Comparison of ENCODE assay signal across 9 cellular contexts in the genomic region with DNA sequence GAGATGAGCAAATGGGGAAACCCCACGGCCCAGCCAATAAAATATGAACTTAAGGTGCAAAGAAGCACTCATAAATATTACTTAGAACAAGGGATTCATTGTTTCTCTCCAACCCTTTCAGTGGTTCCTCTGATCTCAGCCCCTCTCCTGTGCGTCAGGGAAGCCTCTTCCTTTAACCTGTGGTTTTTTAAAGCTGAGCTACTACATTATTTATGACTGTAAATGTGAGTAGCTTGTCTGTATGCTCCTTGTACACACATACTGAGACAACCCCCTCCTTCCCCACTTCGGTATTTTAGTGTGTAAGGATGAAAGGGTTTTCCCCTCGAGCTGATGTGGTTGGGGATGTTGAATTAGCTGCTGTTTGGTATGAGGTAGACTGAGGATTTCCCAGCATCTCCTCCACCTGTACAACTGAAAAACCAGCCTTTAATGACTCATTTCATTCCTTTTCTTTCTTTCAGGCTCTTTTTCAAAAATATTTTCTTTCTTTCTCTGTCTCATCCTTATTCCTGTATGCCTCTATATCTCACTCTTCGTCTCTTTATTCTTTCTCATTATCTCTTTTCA. TPM values are rescaled to one million over a fixed set of nuclear protein-coding genes. Genes with fewer than 3 reads are reported as not detected.
DNase-seq lines count a peak whose midpoint lies in the region; ATAC-seq, FAIRE-seq and TF ChIP-seq lines count a peak whose summit lies in the region.
"Had no signal": no experiment of that assay in that cellular context is flagged by ENCODE, and none has a peak within 500 bp of the region (broad histone marks: within the 10 kb centered on the region; RNA-seq: fewer than 3 reads in every experiment).

No MANE protein-coding gene starts in this region.

- no peaks in the 10 kb centered on the region for H3K4me1 Mint-ChIP-seq in activated naive CD8-positive, alpha-beta T cell treated with anti-CD3 and anti-CD28 coated beads for 36 hours
- no peaks in the 10 kb centered on the region for H3K4me1 Mint-ChIP-seq in endothelial cell (ENCODE audit: unreplicated experiment)

- peaks cover 3% of the 10 kb centered on the region for H3K27me3 Mint-ChIP-seq in activated naive CD8-positive, alpha-beta T cell treated with anti-CD3 and anti-CD28 coated beads for 36 hours
- no peaks in the 10 kb centered on the region for H3K27me3 Mint-ChIP-seq in endothelial cell (ENCODE audit: unreplicated experiment)

- no peaks in the 10 kb centered on the region for H3K79me2 ChIP-seq in ACC112 (ENCODE audit: control insufficient read depth, insufficient read depth, low read length, unreplicated experiment)

- H3K27me3 ChIP-seq in ACC112 (ENCODE audit: insufficient read depth, low read length) = no peaks in the 10 kb centered on the region
- H3K27me3 ChIP-seq: pancreas had no signal

- no peaks in the 10 kb centered on the region for H3K36me3 Mint-ChIP-seq in activated naive CD8-positive, alpha-beta T cell treated with anti-CD3 and anti-CD28 coated beads for 36 hours
- no peaks in the 10 kb centered on the region for H3K36me3 Mint-ChIP-seq in endothelial cell (ENCODE audit: low read depth, unreplicated experiment)

- ATAC-seq in GM19372 (IDR thresholded peaks at IDR 0.05; ENCODE audit: low read depth, unreplicated experiment) (peak; percentile 77), HG03139 (IDR thresholded peaks at IDR 0.05; ENCODE audit: unreplicated experiment) (peak; percentile 96)

- peak; percentile 21 for DNase-seq in activated naive CD8-positive, alpha-beta T cell treated with anti-CD3 and anti-CD28 coated beads for 36 hours
- no peak for DNase-seq in frontal cortex (ENCODE audit: low spot score in 2 of 2)
- no peak for DNase-seq in DMS 273 (lab: John Stamatoyannopoulos, UW; ENCODE audit: unreplicated experiment)
- DNase-seq in HuH-7 (ENCODE audit: low spot score) = no peak
- no peak for DNase-seq in endothelial cell (ENCODE audit: low spot score)
- DNase-seq: pancreas had no signal

- no peaks in the 10 kb centered on the region for H3K4me1 ChIP-seq in ACC112 (ENCODE audit: control insufficient read depth, insufficient read depth, low read length, unreplicated experiment)
- H3K4me1 ChIP-seq: pancreas had no signal

- no peak overlapping the region for H3K27ac Mint-ChIP-seq in activated naive CD8-positive, alpha-beta T cell treated with anti-CD3 and anti-CD28 coated beads for 36 hours
- H3K27ac Mint-ChIP-seq in endothelial cell (ENCODE audit: unreplicated experiment) = no peak overlapping the region

- no peak overlapping the region for H3K4me3 ChIP-seq in ACC112 (ENCODE audit: low read depth, low read length)
- H3K4me3 ChIP-seq: pancreas had no signal

- no peaks in the 10 kb centered on the region for H3K9me3 Mint-ChIP-seq in activated naive CD8-positive, alpha-beta T cell treated with anti-CD3 and anti-CD28 coated beads for 36 hours
- H3K9me3 Mint-ChIP-seq in endothelial cell (ENCODE audit: unreplicated experiment) = no peaks in the 10 kb centered on the region

- peak overlapping the region; percentile 22 for H2AFZ ChIP-seq in ACC112 (ENCODE audit: low read length, unreplicated experiment)

- H3K27ac ChIP-seq in ACC112 (ENCODE audit: low read depth, low read length) = no peak overlapping the region
- H3K27ac ChIP-seq: pancreas had no signal

- no peaks in the 10 kb centered on the region for H3K36me3 ChIP-seq in ACC112 (ENCODE audit: insufficient read depth, low read length)
- H3K36me3 ChIP-seq: pancreas had no signal

- TF ChIP-seq CTCF in endothelial cell (IDR thresholded peaks at IDR 0.05; ENCODE audit: unreplicated experiment) = no peak

- H3K4me3 Mint-ChIP-seq in activated naive CD8-positive, alpha-beta T cell treated with anti-CD3 and anti-CD28 coated beads for 36 hours = no peak overlapping the region
- H3K4me3 Mint-ChIP-seq in endothelial cell (ENCODE audit: unreplicated experiment) = no peak overlapping the region

- no peak for FAIRE-seq in frontal cortex (lab: Jason Lieb, UNC)
- FAIRE-seq: pancreas had no signal

RNA-seq across cellular contexts. Expression of gene BMP5, which starts 6.4 kb away (rescaled TPM):
- not detected for total RNA-seq in activated naive CD8-positive, alpha-beta T cell treated with anti-CD3 and anti-CD28 coated beads for 36 hours
- 3.3 TPM for total RNA-seq in frontal cortex
- 0.18 TPM for total RNA-seq in endothelial cell (ENCODE audit: unreplicated experiment)
